20 cellular contexts compared by ENCODE assay signal in the genomic region with DNA sequence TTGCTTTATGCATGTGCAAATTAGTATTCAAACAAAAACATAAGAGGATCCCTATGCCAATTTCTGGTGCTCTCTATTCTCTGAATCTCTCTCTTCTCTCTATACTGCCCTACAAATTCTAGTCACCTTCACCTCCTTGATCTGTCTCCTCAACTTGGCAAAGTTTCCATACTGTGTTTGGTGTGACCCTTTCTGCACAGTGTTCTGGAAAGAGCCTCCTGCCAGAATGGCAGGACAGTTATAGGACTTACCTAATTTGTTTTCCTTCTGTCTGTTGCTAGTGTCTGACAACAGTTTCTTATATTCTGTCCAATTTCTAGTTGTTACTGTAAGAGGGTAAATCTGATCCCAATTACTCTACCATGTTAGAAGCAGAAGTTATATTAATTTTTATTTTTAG.
"Had no signal": no experiment of that assay in that cellular context is flagged by ENCODE, and none has a peak within 500 bp of the region (broad histone marks: within the 10 kb centered on the region; RNA-seq: fewer than 3 reads in every experiment).

No MANE protein-coding gene starts in this region.

- H3K4me3 Mint-ChIP-seq: activated T-helper 1 cell treated with anti-CD3 and anti-CD28 coated beads, Interleukin-12 subunit alpha, Interleukin-12 subunit beta, Interleukin-2, Interleukin-4 antibody, amounts not matched to agents 30 ng/mL and 10 ng/mL and 1 ng/mL, durations not matched to agents 14 hours and 24 hours and 36 hours; naive B cell; neural progenitor cell had no signal

- H3K27me3 Mint-ChIP-seq: naive B cell had no signal

- H3K4me2 ChIP-seq: neural progenitor cell had no signal

- H3K9ac ChIP-seq: neural progenitor cell had no signal

- DNase-seq: activated CD4-positive, CD25-positive, alpha-beta regulatory T cell treated with anti-CD3 and anti-CD28 coated beads, Interleukin-2, amount 50 U/mL, for 72 hours; cortex of kidney; left colon; lower lobe of right lung; mesendoderm; naive B cell; posterior cingulate gyrus; stimulated activated CD4-positive, alpha-beta T cell treated with anti-CD3 and anti-CD28 coated beads, Interleukin-2, amount 100 ng/mL, for 48 hours; stimulated activated CD8-positive, alpha-beta memory T cell treated with anti-CD3 and anti-CD28 coated beads, Interleukin-4, amount 100 ng/mL, for 48 hours; stimulated activated naive CD4-positive, alpha-beta T cell; testis; trophoblast cell; WERI-Rb-1 had no signal

- H3K4me3 ChIP-seq: gastroesophageal sphincter, lower lobe of right lung, neural progenitor cell, testis, vagina had no signal

- H3K9me3 ChIP-seq: gastroesophageal sphincter, lower lobe of right lung, testis, vagina had no signal

- H3K27ac Mint-ChIP-seq: activated T-helper 1 cell treated with anti-CD3 and anti-CD28 coated beads, Interleukin-12 subunit alpha, Interleukin-12 subunit beta, Interleukin-2, Interleukin-4 antibody, amounts not matched to agents 30 ng/mL and 10 ng/mL and 1 ng/mL, durations not matched to agents 14 hours and 24 hours and 36 hours; neural progenitor cell had no signal

- H3K9me3 Mint-ChIP-seq: activated T-helper 1 cell treated with anti-CD3 and anti-CD28 coated beads, Interleukin-12 subunit alpha, Interleukin-12 subunit beta, Interleukin-2, Interleukin-4 antibody, amounts not matched to agents 30 ng/mL and 10 ng/mL and 1 ng/mL, durations not matched to agents 14 hours and 24 hours and 36 hours had no signal

- ATAC-seq: gastroesophageal sphincter, left colon, lower lobe of right lung had no signal

- H3K4me1 ChIP-seq: testis, vagina had no signal

- H3K27me3 ChIP-seq: gastroesophageal sphincter, neural progenitor cell, testis, vagina had no signal

- H2AFZ ChIP-seq: neural progenitor cell had no signal

- H3K36me3 ChIP-seq: gastroesophageal sphincter, lower lobe of right lung, vagina, WERI-Rb-1 had no signal

- H3K4me1 Mint-ChIP-seq: neural progenitor cell had no signal

- FAIRE-seq: keratinocyte, TTC549 had no signal

- H3K27ac ChIP-seq: epithelial cell of prostate, gastroesophageal sphincter, lower lobe of right lung, neural progenitor cell, testis, vagina, WERI-Rb-1 had no signal
